7 cellular contexts compared by ENCODE assay signal in genomic region chr6:44220913-44221290, GRCh38. TPM values are rescaled to one million over a fixed set of nuclear protein-coding genes. Genes with fewer than 3 reads are reported as not detected.
A peak's percentile ranks its signal among the peaks of the same experiment; 100 is the strongest.
DNase-seq lines count a peak whose midpoint lies in the region; ATAC-seq and TF ChIP-seq lines count a peak whose summit lies in the region.
"Had no signal": no experiment of that assay in that cellular context is flagged by ENCODE, and none has a peak within 500 bp of the region (broad histone marks: within the 10 kb centered on the region; RNA-seq: fewer than 3 reads in every experiment).

No MANE protein-coding gene starts in this region.

- peak overlapping the region in 1 of 3 donors; percentile 77 for H3K27ac Mint-ChIP-seq in CD4-positive, CD25-positive, alpha-beta regulatory T cell
- H3K27ac Mint-ChIP-seq in activated naive CD8-positive, alpha-beta T cell, result no peak overlapping the region
- H3K27ac Mint-ChIP-seq in natural killer cell, result peak overlapping the region in 1 of 2 donors; percentile 65

- TF ChIP-seq CTCF in natural killer cell (IDR thresholded peaks at IDR 0.05), result no peak

- peak overlapping the region in 3 of 4 donors; percentile 14 to 79 (median 17) for H3K4me3 Mint-ChIP-seq in CD4-positive, CD25-positive, alpha-beta regulatory T cell
- peak overlapping the region; percentile 24 for H3K4me3 Mint-ChIP-seq in activated naive CD8-positive, alpha-beta T cell
- peak overlapping the region; percentile 37 for H3K4me3 Mint-ChIP-seq in natural killer cell

- H3K36me3 ChIP-seq in CD4-positive, CD25-positive, alpha-beta regulatory T cell (ENCODE audit: control insufficient read depth, insufficient read depth, low read length), result no peaks in the 10 kb centered on the region

- H3K9me3 Mint-ChIP-seq in CD4-positive, CD25-positive, alpha-beta regulatory T cell, result peaks cover 0 to 3% (median 0%) of the 10 kb centered on the region in 7 donors
- H3K9me3 Mint-ChIP-seq in activated naive CD8-positive, alpha-beta T cell (ENCODE audit: low read depth), result no peaks in the 10 kb centered on the region
- H3K9me3 Mint-ChIP-seq in natural killer cell, result no peaks in the 10 kb centered on the region

- peaks cover 32% of the 10 kb centered on the region for H3K4me1 ChIP-seq in CD4-positive, CD25-positive, alpha-beta regulatory T cell (ENCODE audit: control insufficient read depth, insufficient read depth, low read length, poor library complexity, severe bottlenecking)

- no peak overlapping the region for H3K4me3 ChIP-seq in CD4-positive, CD25-positive, alpha-beta regulatory T cell (ENCODE audit: low read depth, low read length)

- H3K27ac ChIP-seq in CD4-positive, CD25-positive, alpha-beta regulatory T cell (ENCODE audit: insufficient read depth, low read length, poor library complexity, severe bottlenecking), result no peak overlapping the region

- H3K36me3 Mint-ChIP-seq in CD4-positive, CD25-positive, alpha-beta regulatory T cell, result no peaks in the 10 kb centered on the region
- no peaks in the 10 kb centered on the region for H3K36me3 Mint-ChIP-seq in activated naive CD8-positive, alpha-beta T cell
- no peaks in the 10 kb centered on the region for H3K36me3 Mint-ChIP-seq in natural killer cell

- DNase-seq in CD4-positive, CD25-positive, alpha-beta regulatory T cell, result no peak
- DNase-seq in natural killer cell (no peak), cerebellar cortex (ENCODE audit: low spot score) (no peak), NOMO-1 (lab: John Stamatoyannopoulos, UW; ENCODE audit: unreplicated experiment in 2 of 2) (no peak)

- peaks cover 13% of the 10 kb centered on the region for H3K27me3 Mint-ChIP-seq in CD4-positive, CD25-positive, alpha-beta regulatory T cell
- peaks cover 2% of the 10 kb centered on the region for H3K27me3 Mint-ChIP-seq in activated naive CD8-positive, alpha-beta T cell
- peaks cover 0 to 8% of the 10 kb centered on the region in 2 donors for H3K27me3 Mint-ChIP-seq in natural killer cell (ENCODE audit: low read depth in 2 of 2)

- H3K27me3 ChIP-seq in CD4-positive, CD25-positive, alpha-beta regulatory T cell (ENCODE audit: control insufficient read depth, insufficient read depth, low read length), result no peaks in the 10 kb centered on the region

- intact Hi-C loops in natural killer cell (cut with micrococcal nuclease), result loop anchor here (1.0 to 5.0 kb wide), 2 partner anchors 16 to 49 kb away; no protein-coding TSS in a partner anchor

- peaks cover 0 to 40% (median 12%) of the 10 kb centered on the region in 4 donors for H3K4me1 Mint-ChIP-seq in CD4-positive, CD25-positive, alpha-beta regulatory T cell
- peaks cover 35% of the 10 kb centered on the region for H3K4me1 Mint-ChIP-seq in activated naive CD8-positive, alpha-beta T cell (ENCODE audit: low read depth)
- H3K4me1 Mint-ChIP-seq in natural killer cell, result peaks cover 16 to 37% of the 10 kb centered on the region in 2 donors

- no peaks in the 10 kb centered on the region for H3K9me3 ChIP-seq in CD4-positive, CD25-positive, alpha-beta regulatory T cell (ENCODE audit: control insufficient read depth in 2 of 2, low read length in 2 of 2)

- ATAC-seq in CD4-positive, CD25-positive, alpha-beta regulatory T cell (ENCODE audit: low read depth in 2 of 2), result no peak
- no peak for ATAC-seq in natural killer cell
- ATAC-seq in HG02610 (IDR thresholded peaks at IDR 0.05; ENCODE audit: unreplicated experiment), result no peak

RNA-seq across cellular contexts. Expression of gene SLC29A1, which starts 2.5 kb away (rescaled TPM):
- total RNA-seq in CD4-positive, CD25-positive, alpha-beta regulatory T cell, result 2.6 TPM
- polyA plus RNA-seq in CD4-positive, CD25-positive, alpha-beta regulatory T cell, result 1 to 10 TPM; 3.3 to 6.1 (median 3.9) TPM
- total RNA-seq in natural killer cell, result 1 to 10 TPM; 2.2 to 5.5 (median 5.2) TPM

RNA-seq across cellular contexts. Expression of gene MYMX, which starts 4.2 kb away (rescaled TPM):
- not detected for total RNA-seq in CD4-positive, CD25-positive, alpha-beta regulatory T cell
- not detected for polyA plus RNA-seq in CD4-positive, CD25-positive, alpha-beta regulatory T cell
- not detected for total RNA-seq in natural killer cell
- total RNA-seq: fibroblast of villous mesenchyme had no signal

RNA-seq across cellular contexts. Expression of gene HSP90AB1, which starts 26.0 kb away (rescaled TPM):
- 399 TPM for total RNA-seq in CD4-positive, CD25-positive, alpha-beta regulatory T cell
- 100 to 1,000 TPM; 264 to 426 (median 333) TPM for polyA plus RNA-seq in CD4-positive, CD25-positive, alpha-beta regulatory T cell
- 100 to 1,000 TPM; 256 to 372 (median 308) TPM for total RNA-seq in natural killer cell

RNA-seq across cellular contexts. Expression of gene SLC35B2, which starts 36.4 kb away (rescaled TPM):
- total RNA-seq in CD4-positive, CD25-positive, alpha-beta regulatory T cell, result 14.8 TPM
- polyA plus RNA-seq in CD4-positive, CD25-positive, alpha-beta regulatory T cell, result 10 to 100 TPM; 33.0 to 42.4 (median 36.8) TPM
- 10 to 100 TPM; 20.9 to 27.7 (median 26.8) TPM for total RNA-seq in natural killer cell

RNA-seq across cellular contexts. Expression of gene NFKBIE, which starts 44.4 kb away (rescaled TPM):
- total RNA-seq in CD4-positive, CD25-positive, alpha-beta regulatory T cell, result 53.8 TPM
- polyA plus RNA-seq in CD4-positive, CD25-positive, alpha-beta regulatory T cell, result 1 to 10 TPM; 3.6 to 7.0 (median 6.1) TPM
- 10 to 100 TPM; 44.9 to 61.5 (median 56.4) TPM for total RNA-seq in natural killer cell
